ENCODE assay signal across 18 cellular contexts in genomic region chr12:113822986-113823385, GRCh38.
DNase-seq lines count a peak whose midpoint lies in the region; ATAC-seq lines count a peak whose summit lies in the region.
"Had no signal": no experiment of that assay in that cellular context is flagged by ENCODE, and none has a peak within 500 bp of the region (broad histone marks: within the 10 kb centered on the region; RNA-seq: fewer than 3 reads in every experiment).

No MANE protein-coding gene starts in this region.

- no peak overlapping the region for H4K91ac ChIP-seq in neuronal stem cell (ENCODE audit: low read depth, low read length, poor library complexity)

- peak overlapping the region; percentile 60 for H2AK5ac ChIP-seq in neuronal stem cell (ENCODE audit: low read depth, low read length)

- no peak for ATAC-seq in HG02759 (IDR thresholded peaks at IDR 0.05; ENCODE audit: unreplicated experiment)
- ATAC-seq in activated CD8-positive, alpha-beta memory T cell treated with anti-CD3 and anti-CD28 coated beads, Interleukin-2, amount 10 ng/mL, durations not matched to agents 7 days and 5 days: no peak
- ATAC-seq in T-cell (replicated peaks in 1 of 4): no peak
- ATAC-seq: Right ventricle myocardium inferior had no signal

- no peak overlapping the region for H3K9ac ChIP-seq in neuronal stem cell (ENCODE audit: low read depth, low read length, poor library complexity)

- no peak overlapping the region for H3K4me3 ChIP-seq in neuronal stem cell (ENCODE audit: low read length in 2 of 2)
- H3K4me3 ChIP-seq: Peyer's patch had no signal

- H3K4ac ChIP-seq in neuronal stem cell (ENCODE audit: low read length): no peak overlapping the region

- peaks cover 18 to 21% of the 10 kb centered on the region in 2 donors for H3K4me1 ChIP-seq in neuronal stem cell (ENCODE audit: control insufficient read depth in 2 of 2, insufficient read depth in 1 of 2, low read depth in 1 of 2, low read length in 2 of 2)
- H3K4me1 ChIP-seq: Peyer's patch had no signal

- no peaks in the 10 kb centered on the region for H3K36me3 Mint-ChIP-seq in activated CD8-positive, alpha-beta memory T cell treated with anti-CD3 and anti-CD28 coated beads, Interleukin-2, amount 10 ng/mL, durations not matched to agents 7 days and 5 days
- peaks cover 51% of the 10 kb centered on the region for H3K36me3 Mint-ChIP-seq in T-cell

- no peak overlapping the region for H2AFZ ChIP-seq in neuronal stem cell (ENCODE audit: low read length)

- peak overlapping the region; percentile 23 for H3K14ac ChIP-seq in neuronal stem cell (ENCODE audit: low read length)

- H3K9me3 ChIP-seq in neuronal stem cell (replicated peaks in 1 of 2; ENCODE audit: control insufficient read depth in 2 of 2, insufficient read depth in 1 of 2, low read depth in 1 of 2, low read length in 2 of 2): no peaks in the 10 kb centered on the region
- H3K9me3 ChIP-seq: Peyer's patch had no signal

- H3K4me3 Mint-ChIP-seq in activated CD8-positive, alpha-beta memory T cell treated with anti-CD3 and anti-CD28 coated beads, Interleukin-2, amount 10 ng/mL, durations not matched to agents 7 days and 5 days: no peak overlapping the region
- H3K4me3 Mint-ChIP-seq in T-cell: no peak overlapping the region
- H3K4me3 Mint-ChIP-seq: CD14-positive monocyte had no signal

- no peak overlapping the region for H2BK12ac ChIP-seq in neuronal stem cell (ENCODE audit: low read length)

- H3K27ac Mint-ChIP-seq in activated CD8-positive, alpha-beta memory T cell treated with anti-CD3 and anti-CD28 coated beads, Interleukin-2, amount 10 ng/mL, durations not matched to agents 7 days and 5 days: no peak overlapping the region
- H3K27ac Mint-ChIP-seq in T-cell: no peak overlapping the region

- H2BK15ac ChIP-seq in neuronal stem cell (ENCODE audit: low read length): no peak overlapping the region

- no peaks in the 10 kb centered on the region for H3K36me3 ChIP-seq in neuronal stem cell (replicated peaks in 1 of 2; ENCODE audit: control insufficient read depth in 2 of 2, insufficient read depth in 2 of 2, low read length in 2 of 2)
- H3K36me3 ChIP-seq: Peyer's patch had no signal

- H3K4me2 ChIP-seq in neuronal stem cell (ENCODE audit: insufficient read depth, low read length, poor library complexity, severe bottlenecking): no peak overlapping the region

- no peak overlapping the region for H3K23ac ChIP-seq in neuronal stem cell (ENCODE audit: low read depth, low read length, poor library complexity)

- no peak overlapping the region for H4K8ac ChIP-seq in neuronal stem cell (ENCODE audit: low read depth, low read length)

- no peak overlapping the region for H2BK120ac ChIP-seq in neuronal stem cell (ENCODE audit: low read depth, low read length)

- CTCF ChIA-PET in activated CD8-positive, alpha-beta memory T cell treated with anti-CD3 and anti-CD28 coated beads, Interleukin-2, amount 10 ng/mL, durations not matched to agents 7 days and 5 days (lab: Charles Lee): no interaction called here
- CTCF ChIA-PET in T-cell (lab: Charles Lee): no interaction called here

- DNase-seq in NCI-H1694 (lab: John Stamatoyannopoulos, UW) (peak; percentile 86), NCI-H2171 treated with DMSO at 0.1 percent for 48 hours (lab: John Stamatoyannopoulos, UW) (peak; percentile 92), globus pallidus (ENCODE audit: low spot score) (peak; percentile 22), neuronal stem cell (ENCODE audit: low spot score) (no peak), T-cell (no peak), GM19240 (ENCODE audit: insufficient read length, low spot score) (no peak)
- DNase-seq in activated CD8-positive, alpha-beta memory T cell treated with anti-CD3 and anti-CD28 coated beads, Interleukin-2, amount 10 ng/mL, durations not matched to agents 7 days and 5 days: no peak
- DNase-seq: ACHN; GDM1; GOT3; NCI-H1092 treated with DMSO at 0.1 percent for 48 hours; NCI-H69; NK-92 treated with Interleukin-12 subunit alpha and Interleukin-12 subunit beta, amount 100 ng/mL, for 24 hours; Peyer's patch; SW 1271 had no signal

- no peaks in the 10 kb centered on the region for H3K27me3 Mint-ChIP-seq in activated CD8-positive, alpha-beta memory T cell treated with anti-CD3 and anti-CD28 coated beads, Interleukin-2, amount 10 ng/mL, durations not matched to agents 7 days and 5 days
- H3K27me3 Mint-ChIP-seq in T-cell: no peaks in the 10 kb centered on the region

- no peaks in the 10 kb centered on the region for H3K79me1 ChIP-seq in neuronal stem cell (ENCODE audit: low read depth, low read length)

- H3K4me1 Mint-ChIP-seq in activated CD8-positive, alpha-beta memory T cell treated with anti-CD3 and anti-CD28 coated beads, Interleukin-2, amount 10 ng/mL, durations not matched to agents 7 days and 5 days: no peaks in the 10 kb centered on the region
- H3K4me1 Mint-ChIP-seq in T-cell: no peaks in the 10 kb centered on the region
- H3K4me1 Mint-ChIP-seq: CD14-positive monocyte had no signal

- POLR2A ChIA-PET in T-cell (lab: Charles Lee): no interaction called here

- H2BK5ac ChIP-seq in neuronal stem cell (ENCODE audit: low read length): peak overlapping the region; percentile 27

- no peak overlapping the region for H3K18ac ChIP-seq in neuronal stem cell (ENCODE audit: low read length)

- no peaks in the 10 kb centered on the region for H3K9me3 Mint-ChIP-seq in activated CD8-positive, alpha-beta memory T cell treated with anti-CD3 and anti-CD28 coated beads, Interleukin-2, amount 10 ng/mL, durations not matched to agents 7 days and 5 days (ENCODE audit: low read depth)
- H3K9me3 Mint-ChIP-seq in T-cell: no peaks in the 10 kb centered on the region

- H3K27me3 ChIP-seq in neuronal stem cell (ENCODE audit: control insufficient read depth in 3 of 3, insufficient read depth in 3 of 3, low read depth in 1 of 3, low read length in 3 of 3): no peaks in the 10 kb centered on the region
- H3K27me3 ChIP-seq: Peyer's patch had no signal

- H3K27ac ChIP-seq in neuronal stem cell (replicated peaks; ENCODE audit: low read length): no peak overlapping the region
- H3K27ac ChIP-seq: Peyer's patch had no signal

- no CpG with 5 or more reads among the region's 19 CpGs for WGBS in neuronal stem cell (ENCODE audit: extremely low coverage in 2 of 2, insufficient read length in 2 of 2, insufficient replicate concordance in 1 of 2), 2 donors

Comparison
In these comparisons a context has a peak if more than half of its experiments do, and no peak if none do; other contexts are left out.
1. DNase-seq: peak in NCI-H1694 (single experiment), NCI-H2171 treated with DMSO at 0.1 percent for 48 hours (single experiment) and globus pallidus (single experiment); none in neuronal stem cell (single experiment), activated CD8-positive, alpha-beta memory T cell treated with anti-CD3 and anti-CD28 coated beads, Interleukin-2, amount 10 ng/mL, durations not matched to agents 7 days and 5 days (single experiment), T-cell (0 of 34) and GM19240 (single experiment).